ENCODE assay signal across 19 cellular contexts in genomic region chr9:126528111-126528510, GRCh38.
"Had no signal": no experiment of that assay in that cellular context is flagged by ENCODE, and none has a peak within 500 bp of the region (broad histone marks: within the 10 kb centered on the region; RNA-seq: fewer than 3 reads in every experiment).

No MANE protein-coding gene starts in this region.

- H3K9me3 Mint-ChIP-seq: activated CD4-positive, alpha-beta T cell treated with anti-CD3 and anti-CD28 coated beads, Interleukin-2, amount 10 ng/mL, durations not matched to agents 7 days and 5 days; activated naive CD4-positive, alpha-beta T cell treated with anti-CD3 and anti-CD28 coated beads, Interleukin-2, amount 50 U/mL, for 24 hours; neural crest cell had no signal

- H3K36me3 ChIP-seq: brain microvascular endothelial cell, left ventricle myocardium inferior, right atrium auricular region, upper lobe of right lung had no signal

- H3K27me3 ChIP-seq: right atrium auricular region had no signal

- FAIRE-seq: islet of Langerhans, TTC549 had no signal

- H3K27ac Mint-ChIP-seq: activated CD4-positive, alpha-beta T cell treated with anti-CD3 and anti-CD28 coated beads, Interleukin-2, amount 10 ng/mL, durations not matched to agents 7 days and 5 days; activated naive CD4-positive, alpha-beta T cell treated with anti-CD3 and anti-CD28 coated beads, Interleukin-2, amount 50 U/mL, for 24 hours; T-helper 17 cell had no signal

- ATAC-seq: T-helper 17 cell, upper lobe of right lung had no signal

- H3K9me3 ChIP-seq: left ventricle myocardium inferior, right atrium auricular region, upper lobe of right lung had no signal

- H3K4me3 Mint-ChIP-seq: activated CD4-positive, alpha-beta T cell treated with anti-CD3 and anti-CD28 coated beads, Interleukin-2, amount 10 ng/mL, durations not matched to agents 7 days and 5 days; activated naive CD4-positive, alpha-beta T cell treated with anti-CD3 and anti-CD28 coated beads, Interleukin-2, amount 50 U/mL, for 24 hours; neural crest cell; T-helper 17 cell had no signal

- DNase-seq: activated CD4-positive, alpha-beta T cell treated with anti-CD3 and anti-CD28 coated beads, Interleukin-2, amount 10 ng/mL, durations not matched to agents 7 days and 5 days; activated CD4-positive, CD25-positive, alpha-beta regulatory T cell; activated effector memory CD4-positive, alpha-beta T cell treated with Interleukin-2 at 50 U/mL for 16 hours; amygdala; brain microvascular endothelial cell; cerebellar nuclear complex; left ventricle myocardium inferior; mesenchymal stem cell; stimulated activated CD4-positive, alpha-beta T cell treated with anti-CD3 and anti-CD28 coated beads, Interleukin-2, amount 100 ng/mL, for 24 hours; stimulated activated naive CD4-positive, alpha-beta T cell; substantia nigra; T-helper 17 cell; upper lobe of right lung had no signal

- H3K36me3 Mint-ChIP-seq: activated naive CD4-positive, alpha-beta T cell treated with anti-CD3 and anti-CD28 coated beads, Interleukin-2, amount 50 U/mL, for 24 hours had no signal

- H3K27ac ChIP-seq: brain microvascular endothelial cell, dorsolateral prefrontal cortex, left ventricle myocardium inferior, right atrium auricular region, upper lobe of right lung had no signal

- H3K4me3 ChIP-seq: dorsolateral prefrontal cortex, left ventricle myocardium inferior, right atrium auricular region, upper lobe of right lung had no signal
